Comparison of ENCODE assay signal across 1 cellular context in the genomic region with DNA sequence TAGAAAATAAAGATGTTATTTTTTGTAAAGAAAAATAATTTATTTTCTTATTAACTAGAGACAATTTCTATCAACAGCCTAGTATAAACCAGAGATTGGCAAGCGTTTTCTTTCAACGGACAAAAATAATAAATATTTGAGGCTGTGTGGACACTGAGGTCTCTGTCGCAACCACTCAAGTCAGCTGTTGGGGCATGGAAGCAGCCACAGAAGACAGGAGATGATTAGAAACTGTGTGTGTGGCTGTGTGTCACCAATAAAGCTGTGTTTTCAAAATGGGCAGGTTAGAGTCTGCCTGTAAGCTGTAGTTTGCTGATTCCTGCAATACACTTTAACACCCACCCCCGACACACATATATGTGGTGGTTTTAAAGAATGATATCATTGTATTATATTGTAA.
TF ChIP-seq lines count a peak whose summit lies in the region.

No MANE protein-coding gene starts in this region.

TF ChIP-seq in GM12878, 131 proteins besides CTCF, POLR2A, EP300 and RAD21:
- TF ChIP-seq, protein P1, sequence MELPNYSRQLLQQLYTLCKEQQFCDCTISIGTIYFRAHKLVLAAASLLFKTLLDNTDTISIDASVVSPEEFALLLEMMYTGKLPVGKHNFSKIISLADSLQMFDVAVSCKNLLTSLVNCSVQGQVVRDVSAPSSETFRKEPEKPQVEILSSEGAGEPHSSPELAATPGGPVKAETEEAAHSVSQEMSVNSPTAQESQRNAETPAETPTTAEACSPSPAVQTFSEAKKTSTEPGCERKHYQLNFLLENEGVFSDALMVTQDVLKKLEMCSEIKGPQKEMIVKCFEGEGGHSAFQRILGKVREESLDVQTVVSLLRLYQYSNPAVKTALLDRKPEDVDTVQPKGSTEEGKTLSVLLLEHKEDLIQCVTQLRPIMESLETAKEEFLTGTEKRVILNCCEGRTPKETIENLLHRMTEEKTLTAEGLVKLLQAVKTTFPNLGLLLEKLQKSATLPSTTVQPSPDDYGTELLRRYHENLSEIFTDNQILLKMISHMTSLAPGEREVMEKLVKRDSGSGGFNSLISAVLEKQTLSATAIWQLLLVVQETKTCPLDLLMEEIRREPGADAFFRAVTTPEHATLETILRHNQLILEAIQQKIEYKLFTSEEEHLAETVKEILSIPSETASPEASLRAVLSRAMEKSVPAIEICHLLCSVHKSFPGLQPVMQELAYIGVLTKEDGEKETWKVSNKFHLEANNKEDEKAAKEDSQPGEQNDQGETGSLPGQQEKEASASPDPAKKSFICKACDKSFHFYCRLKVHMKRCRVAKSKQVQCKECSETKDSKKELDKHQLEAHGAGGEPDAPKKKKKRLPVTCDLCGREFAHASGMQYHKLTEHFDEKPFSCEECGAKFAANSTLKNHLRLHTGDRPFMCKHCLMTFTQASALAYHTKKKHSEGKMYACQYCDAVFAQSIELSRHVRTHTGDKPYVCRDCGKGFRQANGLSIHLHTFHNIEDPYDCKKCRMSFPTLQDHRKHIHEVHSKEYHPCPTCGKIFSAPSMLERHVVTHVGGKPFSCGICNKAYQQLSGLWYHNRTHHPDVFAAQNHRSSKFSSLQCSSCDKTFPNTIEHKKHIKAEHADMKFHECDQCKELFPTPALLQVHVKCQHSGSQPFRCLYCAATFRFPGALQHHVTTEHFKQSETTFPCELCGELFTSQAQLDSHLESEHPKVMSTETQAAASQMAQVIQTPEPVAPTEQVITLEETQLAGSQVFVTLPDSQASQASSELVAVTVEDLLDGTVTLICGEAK (IDR thresholded peaks at IDR 0.05; ENCODE audit: borderline replicate concordance), result peak; percentile 43
- TF ChIP-seq, protein P2, sequence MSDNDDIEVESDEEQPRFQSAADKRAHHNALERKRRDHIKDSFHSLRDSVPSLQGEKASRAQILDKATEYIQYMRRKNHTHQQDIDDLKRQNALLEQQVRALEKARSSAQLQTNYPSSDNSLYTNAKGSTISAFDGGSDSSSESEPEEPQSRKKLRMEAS (IDR thresholded peaks at IDR 0.05; ENCODE audit: low read depth, low read length), result no peak
- no peak for TF ChIP-seq TCF7 (IDR thresholded peaks at IDR 0.05; ENCODE audit: borderline replicate concordance)
